14 cellular contexts compared by ENCODE assay signal in the genomic region with DNA sequence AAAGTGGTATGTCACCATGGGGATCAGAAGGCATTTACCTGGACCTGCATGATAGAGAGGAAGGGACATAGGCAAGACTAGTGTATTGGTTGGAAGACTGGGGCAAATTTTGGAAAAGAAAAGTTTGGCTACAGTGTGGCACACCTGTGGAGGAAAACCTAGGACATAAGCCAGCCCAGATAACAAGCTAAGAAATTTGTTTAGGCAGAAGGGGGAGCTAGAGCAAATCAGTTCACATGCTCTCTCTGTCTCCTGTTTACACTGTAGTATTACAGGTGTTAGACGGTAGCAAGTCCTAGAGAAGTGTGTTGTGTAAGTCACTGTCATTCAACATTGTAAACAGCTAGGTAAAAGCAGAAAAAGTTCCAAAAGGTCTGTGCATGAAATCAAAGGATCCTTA. TPM values are rescaled to one million over a fixed set of nuclear protein-coding genes. Genes with fewer than 3 reads are reported as not detected.
A peak's percentile ranks its signal among the peaks of the same experiment; 100 is the strongest.
DNase-seq lines count a peak whose midpoint lies in the region; ATAC-seq and TF ChIP-seq lines count a peak whose summit lies in the region.
"Had no signal": no experiment of that assay in that cellular context is flagged by ENCODE, and none has a peak within 500 bp of the region (broad histone marks: within the 10 kb centered on the region; RNA-seq: fewer than 3 reads in every experiment).

No MANE protein-coding gene starts in this region.

- H3K4me3 Mint-ChIP-seq in chondrocyte (ENCODE audit: unreplicated experiment) (no peak overlapping the region), nephron progenitor cell (no peak overlapping the region)
- H3K4me3 Mint-ChIP-seq in stimulated activated naive B cell treated with anti-CD40 and anti-IgM and Interleukin-4, amounts not matched to agents 10 μg/mL and 1 μg/mL and 100 μg/mL, for 72 hours, result no peak overlapping the region

- ATAC-seq in HG02840 (IDR thresholded peaks at IDR 0.05; ENCODE audit: low FRiP score, unreplicated experiment), result no peak
- no peak for ATAC-seq in stimulated activated naive B cell treated with anti-CD40 and anti-IgM and Interleukin-4, amounts not matched to agents 10 μg/mL and 1 μg/mL and 100 μg/mL, for 72 hours (replicated peaks)

- DNase-seq in DMS 273 (lab: John Stamatoyannopoulos, UW; ENCODE audit: unreplicated experiment), result peak; percentile 21
- no peak for DNase-seq in DMS 273 treated with DMSO at 0.1 percent for 48 hours (lab: John Stamatoyannopoulos, UW)
- peak; percentile 12 to 73 (median 17) for DNase-seq in NCI-H1417 (lab: John Stamatoyannopoulos, UW)
- DNase-seq in chondrocyte (ENCODE audit: low spot score), result no peak
- DNase-seq in nephron progenitor cell, result no peak
- no peak for DNase-seq in GM20000 (ENCODE audit: low spot score)
- DNase-seq in stimulated activated naive B cell treated with anti-CD40 and anti-IgM and Interleukin-4, amounts not matched to agents 10 μg/mL and 1 μg/mL and 100 μg/mL, for 72 hours, result no peak
- DNase-seq: 8988T; activated CD8-positive, alpha-beta memory T cell treated with anti-CD3 and anti-CD28 coated beads for 24 hours; amniotic stem cell; GF-D8; Kasumi-1; stimulated activated CD4-positive, alpha-beta T cell treated with anti-CD3 and anti-CD28 coated beads, Interleukin-4, amount 100 ng/mL, for 1 hour had no signal

- H3K9me3 Mint-ChIP-seq in chondrocyte (ENCODE audit: low read depth), result no peaks in the 10 kb centered on the region
- H3K9me3 Mint-ChIP-seq in nephron progenitor cell, result no peaks in the 10 kb centered on the region
- H3K9me3 Mint-ChIP-seq in stimulated activated naive B cell treated with anti-CD40 and anti-IgM and Interleukin-4, amounts not matched to agents 10 μg/mL and 1 μg/mL and 100 μg/mL, for 72 hours, result no peaks in the 10 kb centered on the region

- TF ChIP-seq CTCF in chondrocyte (IDR thresholded peaks at IDR 0.05) (peak; percentile 36), nephron progenitor cell (IDR thresholded peaks at IDR 0.05) (peak; percentile 13), GM20000 (IDR thresholded peaks at IDR 0.05; ENCODE audit: extremely low read depth, missing control alignments) (no peak)

- H3K4me1 Mint-ChIP-seq in chondrocyte (ENCODE audit: low read depth) (no peaks in the 10 kb centered on the region), nephron progenitor cell (peaks cover 12% of the 10 kb centered on the region)
- no peaks in the 10 kb centered on the region for H3K4me1 Mint-ChIP-seq in stimulated activated naive B cell treated with anti-CD40 and anti-IgM and Interleukin-4, amounts not matched to agents 10 μg/mL and 1 μg/mL and 100 μg/mL, for 72 hours

- H3K36me3 Mint-ChIP-seq in chondrocyte (ENCODE audit: low read depth), result no peaks in the 10 kb centered on the region
- H3K36me3 Mint-ChIP-seq in nephron progenitor cell (ENCODE audit: low read depth), result no peaks in the 10 kb centered on the region
- no peaks in the 10 kb centered on the region for H3K36me3 Mint-ChIP-seq in stimulated activated naive B cell treated with anti-CD40 and anti-IgM and Interleukin-4, amounts not matched to agents 10 μg/mL and 1 μg/mL and 100 μg/mL, for 72 hours

- H3K27ac Mint-ChIP-seq in chondrocyte (ENCODE audit: unreplicated experiment) (no peak overlapping the region), nephron progenitor cell (no peak overlapping the region)
- H3K27ac Mint-ChIP-seq in stimulated activated naive B cell treated with anti-CD40 and anti-IgM and Interleukin-4, amounts not matched to agents 10 μg/mL and 1 μg/mL and 100 μg/mL, for 72 hours, result no peak overlapping the region

- H3K27me3 Mint-ChIP-seq in chondrocyte (ENCODE audit: low read depth), result peaks cover 34% of the 10 kb centered on the region
- no peaks in the 10 kb centered on the region for H3K27me3 Mint-ChIP-seq in nephron progenitor cell (ENCODE audit: low read depth, poor library complexity)
- peaks cover 21 to 35% of the 10 kb centered on the region in 2 donors for H3K27me3 Mint-ChIP-seq in stimulated activated naive B cell treated with anti-CD40 and anti-IgM and Interleukin-4, amounts not matched to agents 10 μg/mL and 1 μg/mL and 100 μg/mL, for 72 hours

RNA-seq across cellular contexts. Expression of gene ALDH1A2, which starts 11.9 kb away (rescaled TPM):
- total RNA-seq in chondrocyte, result 0.54 to 0.63 TPM in 2 of 3 replicates, not detected in the other

Comparison
In these comparisons a context has a peak if more than half of its experiments do, and no peak if none do; other contexts are left out.
1. DNase-seq: peak in DMS 273 (single experiment) and NCI-H1417 (3 of 3); none in DMS 273 treated with DMSO at 0.1 percent for 48 hours (single experiment), chondrocyte (single experiment), nephron progenitor cell (single experiment), GM20000 (single experiment) and stimulated activated naive B cell treated with anti-CD40 and anti-IgM and Interleukin-4, amounts not matched to agents 10 μg/mL and 1 μg/mL and 100 μg/mL, for 72 hours (single experiment).